Comparison of ENCODE assay signal across 15 cellular contexts in the genomic region with DNA sequence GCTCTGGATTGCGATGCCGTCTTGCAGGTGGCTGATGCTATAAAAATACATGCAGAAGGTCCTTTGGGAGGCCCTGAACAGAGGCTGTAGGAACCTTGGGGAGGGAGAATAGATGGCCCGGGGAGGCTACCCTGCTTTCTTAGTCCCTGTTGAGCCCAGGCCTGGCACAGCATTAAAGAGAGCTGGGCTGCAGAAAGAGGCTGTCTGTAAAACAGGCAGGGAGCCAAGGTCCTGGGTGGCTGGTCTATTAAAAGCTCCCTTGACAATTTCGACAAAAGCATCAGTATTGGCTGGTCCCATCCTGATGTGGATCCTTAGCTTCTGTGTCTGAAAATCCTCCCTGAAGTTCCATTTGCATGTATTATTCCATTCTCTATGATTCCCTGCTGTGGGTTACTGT.
DNase-seq lines count a peak whose midpoint lies in the region; FAIRE-seq and TF ChIP-seq lines count a peak whose summit lies in the region.
"Had no signal": no experiment of that assay in that cellular context is flagged by ENCODE, and none has a peak within 500 bp of the region (broad histone marks: within the 10 kb centered on the region; RNA-seq: fewer than 3 reads in every experiment).

No MANE protein-coding gene starts in this region.

- H3K36me3 ChIP-seq in brain microvascular endothelial cell (replicated peaks) (no peaks in the 10 kb centered on the region), kidney (ENCODE audit: control insufficient read depth in 1 of 2, insufficient read depth in 2 of 2, low read length in 2 of 2) (no peaks in the 10 kb centered on the region)
- H3K36me3 ChIP-seq: BE2C had no signal

- no peak overlapping the region for H3K9ac ChIP-seq in kidney (ENCODE audit: low read length in 2 of 2)

- in situ Hi-C loops in G401 (cut with HindIII; ENCODE audit: low sequenced_read_pairs): no loop called here
- in situ Hi-C loops in brain microvascular endothelial cell (cut with HindIII; ENCODE audit: low pct_ligation_motif_present, low sequenced_read_pairs): no loop called here

- H3K9me3 ChIP-seq in kidney (ENCODE audit: control insufficient read depth in 1 of 2, low read length in 2 of 2): no peaks in the 10 kb centered on the region
- H3K9me3 ChIP-seq: BE2C had no signal

- FAIRE-seq in kidney (lab: Jason Lieb, UNC): no peak
- FAIRE-seq: D721Med had no signal

- H3K4me3 ChIP-seq in brain microvascular endothelial cell (ENCODE audit: low read depth, low read length) (no peak overlapping the region), kidney (ENCODE audit: low read length in 2 of 2) (no peak overlapping the region)

- TF ChIP-seq CTCF in brain microvascular endothelial cell (IDR thresholded peaks at IDR 0.05; ENCODE audit: low read depth, low read length, missing control alignments) (no peak), kidney (IDR thresholded peaks at IDR 0.05; ENCODE audit: borderline replicate concordance, extremely low read depth, insufficient read depth) (no peak)

- intact Hi-C loops in kidney (cut with DNase I): no loop called here

- no peak overlapping the region for H3K27ac ChIP-seq in brain microvascular endothelial cell
- H3K27ac ChIP-seq in kidney (ENCODE audit: low read depth in 2 of 2, low read length in 2 of 2): no peak overlapping the region

- no peaks in the 10 kb centered on the region for H3K27me3 ChIP-seq in brain microvascular endothelial cell (replicated peaks)
- H3K27me3 ChIP-seq: BE2C had no signal

- H3K4me1 ChIP-seq in kidney (ENCODE audit: control insufficient read depth in 1 of 2, insufficient read depth in 1 of 2, low read depth in 1 of 2, low read length in 2 of 2): no peaks in the 10 kb centered on the region
- H3K4me1 ChIP-seq: BE2C had no signal

- DNase-seq in G401 (ENCODE audit: low spot score): peak; percentile 58
- DNase-seq in NCI-H1105 (lab: John Stamatoyannopoulos, UW): peak; percentile 17
- DNase-seq in astrocyte of the hippocampus (ENCODE audit: low read depth, low spot score): peak; percentile 57
- DNase-seq in medulla oblongata (ENCODE audit: extremely low spot score): peak; percentile 53
- no peak for DNase-seq in brain microvascular endothelial cell
- no peak for DNase-seq in kidney
- no peak for DNase-seq in activated naive CD4-positive, alpha-beta T cell treated with Interleukin-2 at 50 U/mL for 16 hours
- DNase-seq: BE2C; CD4-positive, alpha-beta memory T cell; H7; KG1; NCI-H1048; NCI-H187; NCI-H524 had no signal

Comparison
In these comparisons a context has a peak if more than half of its experiments do, and no peak if none do; other contexts are left out.
1. DNase-seq: peak in G401 (single experiment), NCI-H1105 (single experiment), astrocyte of the hippocampus (single experiment) and medulla oblongata (single experiment); none in brain microvascular endothelial cell (single experiment), kidney (single experiment) and activated naive CD4-positive, alpha-beta T cell treated with Interleukin-2 at 50 U/mL for 16 hours (single experiment).